ENCODE assay signal across 32 cellular contexts in the genomic region with DNA sequence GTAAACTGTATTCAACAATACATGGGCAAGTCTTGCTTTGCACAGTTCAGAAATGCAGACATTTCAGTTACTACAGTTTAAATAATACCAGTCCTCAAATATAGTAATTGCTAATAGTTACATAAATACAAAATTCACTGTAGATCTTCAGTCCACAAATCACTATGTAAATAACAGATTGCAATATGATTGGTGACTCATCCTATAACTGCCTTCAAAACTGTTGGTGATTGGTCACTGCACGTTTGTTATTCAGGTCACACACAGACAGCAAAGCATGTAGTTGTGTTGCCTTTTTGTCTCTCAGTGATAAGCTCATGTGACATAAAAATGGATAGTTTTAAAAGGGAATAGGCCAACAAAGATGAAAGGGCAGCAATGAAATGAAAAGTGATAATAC.
"Had no signal": no experiment of that assay in that cellular context is flagged by ENCODE, and none has a peak within 500 bp of the region (broad histone marks: within the 10 kb centered on the region; RNA-seq: fewer than 3 reads in every experiment).

No MANE protein-coding gene starts in this region.

- H3K4me2 ChIP-seq: SK-N-SH had no signal

- H3K9ac ChIP-seq: SK-N-SH had no signal

- H3K9me3 ChIP-seq: adrenal gland, body of pancreas, SJSA1, SK-N-SH had no signal

- H3K27ac ChIP-seq: adrenal gland, body of pancreas, SJSA1 had no signal

- H3K4me1 ChIP-seq: adrenal gland, body of pancreas, SJSA1 had no signal

- H3K9me2 ChIP-seq: SK-N-SH had no signal

- H3K36me3 ChIP-seq: adrenal gland, SJSA1 had no signal

- H3K27me3 ChIP-seq: adrenal gland, body of pancreas, SJSA1 had no signal

- DNase-seq: activated CD4-positive, alpha-beta T cell treated with anti-CD3 and anti-CD28 coated beads for 36 hours; activated CD4-positive, alpha-beta T cell treated with anti-CD3 and anti-CD28 coated beads, Interleukin-2, amount 10 ng/mL, durations not matched to agents 7 days and 5 days; activated CD4-positive, alpha-beta T cell treated with anti-CD3 and anti-CD28 coated beads, Interleukin-2, amount 50 U/mL, for 48 hours; activated CD8-positive, alpha-beta memory T cell treated with anti-CD3 and anti-CD28 coated beads, Interleukin-2, amount 50 U/mL, for 4 hours; activated gamma-delta T cell treated with Interleukin-2 at 50 U/mL for 16 hours; activated naive CD4-positive, alpha-beta T cell treated with anti-CD3 and anti-CD28 coated beads for 36 hours; activated T-cell treated with anti-CD3 and anti-CD28 coated beads for 4 hours; activated T-cell treated with anti-CD3 and anti-CD28 coated beads, Interleukin-2, amount 50 U/mL, for 4 hours; adrenal gland; body of pancreas; central memory CD4-positive, alpha-beta T cell; MM.1S; MV-4-11; NCI-H1092 treated with DMSO at 0.1 percent for 48 hours; NCI-H1417; NCI-H146; NCI-H187; NCI-H2029 treated with DMSO at 0.1 percent for 48 hours; NCI-H2107; NCI-H2171; NCI-H510A; NCI-H526; NCI-H748 treated with DMSO at 0.1 percent for 48 hours; OCI-M1; SHP77 treated with DMSO at 0.1 percent for 48 hours; SK-N-SH had no signal

- FAIRE-seq: astrocyte, colon, TTC549 had no signal

- H3K4me3 ChIP-seq: adrenal gland, body of pancreas, SJSA1 had no signal

- ATAC-seq: activated CD4-positive, alpha-beta T cell treated with anti-CD3 and anti-CD28 coated beads for 36 hours; activated naive CD4-positive, alpha-beta T cell treated with anti-CD3 and anti-CD28 coated beads, Interleukin-2, amount 50 U/mL, for 72 hours; activated T-cell treated with anti-CD3 and anti-CD28 coated beads, Interleukin-2, amount 50 U/mL, for 4 hours; body of pancreas; Panc1 had no signal
